In the genomic region with DNA sequence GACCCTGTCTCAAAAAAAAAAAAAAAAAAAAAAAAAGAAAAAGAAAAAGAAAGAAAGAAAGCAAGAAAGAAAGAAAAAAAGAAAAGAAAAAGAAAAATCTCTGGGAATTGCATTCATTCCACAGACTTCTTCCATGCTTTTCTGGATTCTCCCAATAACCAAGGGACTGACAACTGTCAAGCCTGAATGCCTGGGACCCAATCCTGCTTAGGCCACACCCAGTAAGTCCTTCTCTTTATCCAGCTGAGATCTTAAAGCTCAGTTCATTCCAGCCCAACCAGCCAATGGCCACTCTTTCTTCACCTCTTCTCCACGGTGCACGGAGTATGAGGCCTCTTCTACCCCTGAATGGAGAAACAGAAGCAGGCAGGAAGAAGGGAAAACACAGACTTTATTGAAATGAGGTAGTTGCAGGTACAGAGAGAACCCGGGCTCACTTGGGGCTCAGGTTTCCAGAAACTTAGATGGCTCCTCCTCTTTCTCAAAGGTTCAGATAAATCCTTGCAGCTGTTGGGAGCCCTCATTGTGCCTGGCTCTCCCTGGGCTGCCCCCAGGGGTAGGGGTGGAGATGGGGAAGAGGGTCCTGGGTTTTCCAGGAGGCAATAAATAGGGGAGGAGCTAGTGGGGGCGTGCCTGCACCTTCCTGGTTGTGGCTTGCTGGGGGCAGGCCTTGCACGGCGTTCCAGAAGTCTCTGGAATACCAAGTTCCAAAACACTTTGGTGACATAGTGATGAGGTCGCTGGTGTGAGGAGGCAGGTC, we compare ENCODE assay signal across 1 cellular context.
TF ChIP-seq lines count a peak whose summit lies in the region.

No MANE protein-coding gene starts in this region.

TF ChIP-seq in WTC11, 78 proteins besides CTCF, POLR2A, EP300 and RAD21 (continued from another document):
- TF ChIP-seq, protein P1, sequence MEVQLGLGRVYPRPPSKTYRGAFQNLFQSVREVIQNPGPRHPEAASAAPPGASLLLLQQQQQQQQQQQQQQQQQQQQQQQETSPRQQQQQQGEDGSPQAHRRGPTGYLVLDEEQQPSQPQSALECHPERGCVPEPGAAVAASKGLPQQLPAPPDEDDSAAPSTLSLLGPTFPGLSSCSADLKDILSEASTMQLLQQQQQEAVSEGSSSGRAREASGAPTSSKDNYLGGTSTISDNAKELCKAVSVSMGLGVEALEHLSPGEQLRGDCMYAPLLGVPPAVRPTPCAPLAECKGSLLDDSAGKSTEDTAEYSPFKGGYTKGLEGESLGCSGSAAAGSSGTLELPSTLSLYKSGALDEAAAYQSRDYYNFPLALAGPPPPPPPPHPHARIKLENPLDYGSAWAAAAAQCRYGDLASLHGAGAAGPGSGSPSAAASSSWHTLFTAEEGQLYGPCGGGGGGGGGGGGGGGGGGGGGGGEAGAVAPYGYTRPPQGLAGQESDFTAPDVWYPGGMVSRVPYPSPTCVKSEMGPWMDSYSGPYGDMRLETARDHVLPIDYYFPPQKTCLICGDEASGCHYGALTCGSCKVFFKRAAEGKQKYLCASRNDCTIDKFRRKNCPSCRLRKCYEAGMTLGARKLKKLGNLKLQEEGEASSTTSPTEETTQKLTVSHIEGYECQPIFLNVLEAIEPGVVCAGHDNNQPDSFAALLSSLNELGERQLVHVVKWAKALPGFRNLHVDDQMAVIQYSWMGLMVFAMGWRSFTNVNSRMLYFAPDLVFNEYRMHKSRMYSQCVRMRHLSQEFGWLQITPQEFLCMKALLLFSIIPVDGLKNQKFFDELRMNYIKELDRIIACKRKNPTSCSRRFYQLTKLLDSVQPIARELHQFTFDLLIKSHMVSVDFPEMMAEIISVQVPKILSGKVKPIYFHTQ (CRISPR knock-in tag; IDR thresholded peaks at IDR 0.05) = no peak
- no peak for TF ChIP-seq RORB (CRISPR knock-in tag; IDR thresholded peaks at IDR 0.05)
- TF ChIP-seq TEAD1 (CRISPR knock-in tag; IDR thresholded peaks at IDR 0.05) = no peak
- no peak for TF ChIP-seq ZNF232 (CRISPR knock-in tag; IDR thresholded peaks at IDR 0.05)
- TF ChIP-seq E2F5 (CRISPR knock-in tag; IDR thresholded peaks at IDR 0.05) = no peak
